Comparison of ENCODE assay signal across 17 cellular contexts in genomic region chr2:237563816-237564215, GRCh38. TPM values are rescaled to one million over a fixed set of nuclear protein-coding genes. Genes with fewer than 3 reads are reported as not detected.
DNase-seq lines count a peak whose midpoint lies in the region; ATAC-seq, FAIRE-seq and TF ChIP-seq lines count a peak whose summit lies in the region.
"Had no signal": no experiment of that assay in that cellular context is flagged by ENCODE, and none has a peak within 500 bp of the region (broad histone marks: within the 10 kb centered on the region; RNA-seq: fewer than 3 reads in every experiment).

No MANE protein-coding gene starts in this region.

- no peaks in the 10 kb centered on the region for H4K20me1 ChIP-seq in mammary epithelial cell (ENCODE audit: insufficient read depth, low read length)

- H3K27ac ChIP-seq in breast epithelium (no peak overlapping the region), mammary epithelial cell (ENCODE audit: insufficient read depth, low read depth, low read length) (no peak overlapping the region), kidney (ENCODE audit: low read depth in 2 of 2, low read length in 2 of 2) (no peak overlapping the region), upper lobe of right lung (no peak overlapping the region)
- H3K27ac ChIP-seq: 22Rv1 had no signal

- WGBS in mammary epithelial cell (ENCODE audit: low coverage, missing lambda C conversion rate), result 15% methylated on average over 10 of the region's 14 CpGs

- in situ Hi-C loops in mammary epithelial cell (cut with MboI; ENCODE audit: low sequenced_read_pairs in 2 of 2), result loop anchor here (25.0 kb wide), 2 partner anchors 152 to 402 kb away; partner anchors contain the start of gene COL6A3 (in 1 of the 2)

- H2AFZ ChIP-seq in mammary epithelial cell (ENCODE audit: low read depth, low read length), result no peak overlapping the region

- ATAC-seq in upper lobe of right lung, result peak; percentile 18
- ATAC-seq in GM18909 (IDR thresholded peaks at IDR 0.05; ENCODE audit: poor library complexity, unreplicated experiment), result no peak
- ATAC-seq: esophagus mucosa had no signal

- TF ChIP-seq CTCF in MCF 10A (IDR thresholded peaks at IDR 0.05; ENCODE audit: unreplicated experiment) (no peak), breast epithelium (IDR thresholded peaks at IDR 0.05) (no peak), mammary epithelial cell (conservative IDR thresholded peaks at IDR 0.05 in 1 of 2, IDR thresholded peaks at IDR 0.05 in 1 of 2; ENCODE audit: extremely low read depth in 1 of 2, insufficient read depth in 1 of 2, low read depth in 1 of 2, low read length in 2 of 2) (no peak), kidney (IDR thresholded peaks at IDR 0.05; ENCODE audit: borderline replicate concordance, extremely low read depth, insufficient read depth) (no peak), upper lobe of right lung (IDR thresholded peaks at IDR 0.05) (no peak)

- H3K9me3 Mint-ChIP-seq in MCF 10A (ENCODE audit: unreplicated experiment), result no peaks in the 10 kb centered on the region
- H3K9me3 Mint-ChIP-seq: activated CD4-positive, alpha-beta T cell treated with anti-CD3 and anti-CD28 coated beads, Interleukin-2, amount 10 ng/mL, durations not matched to agents 24 days and 14 days had no signal

- H3K27ac Mint-ChIP-seq in MCF 10A (ENCODE audit: low read depth, unreplicated experiment), result no peak overlapping the region
- H3K27ac Mint-ChIP-seq: activated CD4-positive, alpha-beta T cell treated with anti-CD3 and anti-CD28 coated beads, Interleukin-2, amount 10 ng/mL, durations not matched to agents 24 days and 14 days; brain; type B pancreatic cell had no signal

- no peak for FAIRE-seq in kidney (lab: Jason Lieb, UNC)
- FAIRE-seq: H54, keratinocyte had no signal

- H3K9ac ChIP-seq in mammary epithelial cell (ENCODE audit: insufficient read depth, low read length), result no peak overlapping the region
- no peak overlapping the region for H3K9ac ChIP-seq in kidney (ENCODE audit: low read length in 2 of 2)

- dilution Hi-C loops in mammary epithelial cell (cut with HindIII; ENCODE audit: low sequenced_read_pairs), result no loop called here

- peaks cover 14% of the 10 kb centered on the region for H3K4me1 Mint-ChIP-seq in MCF 10A (ENCODE audit: insufficient read depth, unreplicated experiment)
- H3K4me1 Mint-ChIP-seq: activated CD4-positive, alpha-beta T cell treated with anti-CD3 and anti-CD28 coated beads, Interleukin-2, amount 10 ng/mL, durations not matched to agents 24 days and 14 days had no signal

- no peak overlapping the region for H3K4me3 ChIP-seq in breast epithelium
- H3K4me3 ChIP-seq in mammary epithelial cell (replicated peaks in 1 of 3; ENCODE audit: insufficient read depth in 1 of 3, low read depth in 2 of 3, low read length in 3 of 3), result no peak overlapping the region
- H3K4me3 ChIP-seq in kidney (ENCODE audit: low read length in 2 of 2), result no peak overlapping the region
- no peak overlapping the region for H3K4me3 ChIP-seq in upper lobe of right lung

- TF ChIP-seq POLR2A in breast epithelium (IDR thresholded peaks at IDR 0.05), result no peak

- H3K4me1 ChIP-seq in breast epithelium, result peaks cover 0 to 8% of the 10 kb centered on the region in 2 donors
- peaks cover 8% of the 10 kb centered on the region for H3K4me1 ChIP-seq in mammary epithelial cell (ENCODE audit: insufficient read depth, low read length)
- peaks cover 0 to 4% of the 10 kb centered on the region in 2 donors for H3K4me1 ChIP-seq in kidney (ENCODE audit: control insufficient read depth in 1 of 2, insufficient read depth in 1 of 2, low read depth in 1 of 2, low read length in 2 of 2)
- peaks cover 5% of the 10 kb centered on the region for H3K4me1 ChIP-seq in upper lobe of right lung

- POLR2A ChIA-PET in MCF 10A (lab: Yijun Ruan, JAX), result no interaction called here

- BruUV-seq in MCF 10A (replicated peaks; lab: Mats Ljungman, UMichigan) (no TSS peak), mammary epithelial cell (replicated peaks; lab: Mats Ljungman, UMichigan) (no TSS peak)

- H3K9me3 ChIP-seq in breast epithelium, result no peaks in the 10 kb centered on the region
- no peaks in the 10 kb centered on the region for H3K9me3 ChIP-seq in mammary epithelial cell (replicated peaks; ENCODE audit: insufficient read depth, low read length)
- H3K9me3 ChIP-seq in kidney (ENCODE audit: control insufficient read depth in 1 of 2, low read length in 2 of 2), result no peaks in the 10 kb centered on the region
- H3K9me3 ChIP-seq in upper lobe of right lung, result no peaks in the 10 kb centered on the region

- H3K27me3 Mint-ChIP-seq in MCF 10A (ENCODE audit: insufficient read depth, unreplicated experiment), result peaks cover 11% of the 10 kb centered on the region

- no peaks in the 10 kb centered on the region for H3K79me2 ChIP-seq in mammary epithelial cell (ENCODE audit: insufficient read depth, low read length)

- intact Hi-C loops in MCF 10A (cut with micrococcal nuclease) (no loop called here), breast epithelium (cut with DNase I; ENCODE audit: low total_unique reads) (no loop called here), mammary epithelial cell (cut with micrococcal nuclease) (no loop called here), kidney (cut with DNase I) (no loop called here), upper lobe of right lung (cut with DNase I) (no loop called here)

- H3K4me3 Mint-ChIP-seq in MCF 10A (ENCODE audit: unreplicated experiment), result no peak overlapping the region
- H3K4me3 Mint-ChIP-seq: activated CD4-positive, alpha-beta T cell treated with anti-CD3 and anti-CD28 coated beads, Interleukin-2, amount 10 ng/mL, durations not matched to agents 24 days and 14 days; type B pancreatic cell had no signal

- H3K36me3 ChIP-seq in breast epithelium, result no peaks in the 10 kb centered on the region
- no peaks in the 10 kb centered on the region for H3K36me3 ChIP-seq in mammary epithelial cell (ENCODE audit: insufficient read depth, low read length)
- no peaks in the 10 kb centered on the region for H3K36me3 ChIP-seq in kidney (ENCODE audit: control insufficient read depth in 1 of 2, insufficient read depth in 2 of 2, low read length in 2 of 2)
- no peaks in the 10 kb centered on the region for H3K36me3 ChIP-seq in upper lobe of right lung

- H3K27me3 ChIP-seq in breast epithelium, result no peaks in the 10 kb centered on the region
- H3K27me3 ChIP-seq in mammary epithelial cell (ENCODE audit: insufficient read depth, low read length), result no peaks in the 10 kb centered on the region
- peaks cover 8% of the 10 kb centered on the region for H3K27me3 ChIP-seq in upper lobe of right lung

- DNase-seq in MCF 10A (ENCODE audit: unreplicated experiment) (peak; percentile 31), breast epithelium (ENCODE audit: low spot score in 2 of 2) (no peak), mammary epithelial cell (peak; percentile 28), kidney (peak; percentile 76), upper lobe of right lung (peak; percentile 77), globus pallidus (ENCODE audit: low spot score) (no peak), NCI-H226 (no peak)
- DNase-seq: activated CD4-positive, alpha-beta T cell treated with anti-CD3 and anti-CD28 coated beads, Interleukin-2, amount 10 ng/mL, durations not matched to agents 24 days and 14 days; NCI-H1694 treated with DMSO at 0.1 percent for 48 hours; stimulated activated CD8-positive, alpha-beta memory T cell treated with anti-CD3 and anti-CD28 coated beads, Interleukin-4, amount 100 ng/mL, for 48 hours had no signal

- no peak overlapping the region for H3K4me2 ChIP-seq in mammary epithelial cell (ENCODE audit: insufficient read depth, low read depth, low read length)

- no peaks in the 10 kb centered on the region for H3K36me3 Mint-ChIP-seq in MCF 10A (ENCODE audit: insufficient read depth, unreplicated experiment)
- H3K36me3 Mint-ChIP-seq: brain, type B pancreatic cell had no signal

- CTCF ChIA-PET in MCF 10A (lab: Yijun Ruan, JAX) (interaction anchor here (0.9 to 3.7 kb wide), 3 partner anchors 8 to 51 kb away, joined by 3 to 31 read pairs (median 24); no protein-coding TSS in a partner anchor), mammary epithelial cell (lab: Charles Lee; ENCODE audit: low non-redundant PET) (interaction anchor here (0.7 kb wide), 1 partner anchor 468 kb away, joined by 4 read pairs; no protein-coding TSS in a partner anchor)

RNA-seq across cellular contexts. Expression of gene PRLH, which starts 2.6 kb away (rescaled TPM):
- not detected in 2 replicates for total RNA-seq in MCF 10A (2022)
- not detected for total RNA-seq in breast epithelium
- not detected for total RNA-seq in mammary epithelial cell
- polyA plus RNA-seq in mammary epithelial cell, result not detected
- not detected for polyA minus RNA-seq in mammary epithelial cell
- not detected for total RNA-seq in kidney
- polyA plus RNA-seq in kidney (ENCODE audit: insufficient read depth, low read depth, low replicate concordance), result not detected
- not detected for total RNA-seq in upper lobe of right lung
- total RNA-seq: activated CD4-positive, alpha-beta T cell treated with anti-CD3 and anti-CD28 coated beads, Interleukin-2, amount 10 ng/mL, durations not matched to agents 24 days and 14 days; esophagus mucosa had no signal
- polyA plus RNA-seq: keratinocyte had no signal

RNA-seq across cellular contexts. Expression of gene RAB17, which starts 26.7 kb away (rescaled TPM):
- total RNA-seq in MCF 10A (2022) (10.6 and 17.2 TPM in 2 replicates), breast epithelium (10 to 100 TPM in 2 of 3 donors, not detected in 1; 39.7 to 43.9 TPM), mammary epithelial cell (1 to 10 TPM; 7.2 to 8.9 TPM), kidney (59.1 TPM), upper lobe of right lung (50.9 TPM)
- polyA plus RNA-seq in mammary epithelial cell (12.8 TPM), kidney (ENCODE audit: insufficient read depth, low read depth, low replicate concordance) (151 TPM)
- 20.4 TPM for polyA minus RNA-seq in mammary epithelial cell

Comparison
In these comparisons a context has a peak if more than half of its experiments do, and no peak if none do; other contexts are left out.
1. DNase-seq: peak in MCF 10A (single experiment), mammary epithelial cell (single experiment), kidney (single experiment) and upper lobe of right lung (single experiment); none in breast epithelium (0 of 2), globus pallidus (single experiment) and NCI-H226 (single experiment).